Comparison of ENCODE assay signal across 25 cellular contexts in genomic region chr3:188776447-188776846, GRCh38.
DNase-seq lines count a peak whose midpoint lies in the region; TF ChIP-seq lines count a peak whose summit lies in the region.
"Had no signal": no experiment of that assay in that cellular context is flagged by ENCODE, and none has a peak within 500 bp of the region (broad histone marks: within the 10 kb centered on the region; RNA-seq: fewer than 3 reads in every experiment).

No MANE protein-coding gene starts in this region.

- no peak overlapping the region for H3K4me3 ChIP-seq in AG10803 (ENCODE audit: low read length)
- H3K4me3 ChIP-seq in MG63: no peak overlapping the region
- H3K4me3 ChIP-seq in astrocyte of the spinal cord (ENCODE audit: low read depth, low read length): no peak overlapping the region
- H3K4me3 ChIP-seq in right atrium auricular region: no peak overlapping the region
- H3K4me3 ChIP-seq in suprapubic skin: no peak overlapping the region
- H3K4me3 ChIP-seq: ascending aorta, colonic mucosa, gastroesophageal sphincter, pancreas, thoracic aorta had no signal

- no peak for TF ChIP-seq CTCF in AG10803 (conservative IDR thresholded peaks at IDR 0.05; ENCODE audit: low read length)
- no peak for TF ChIP-seq CTCF in astrocyte of the spinal cord (IDR thresholded peaks at IDR 0.05; ENCODE audit: low read depth, low read length)
- TF ChIP-seq CTCF in right atrium auricular region (IDR thresholded peaks at IDR 0.05): no peak
- TF ChIP-seq CTCF in suprapubic skin (IDR thresholded peaks at IDR 0.05): no peak

- peaks cover 0 to 73% of the 10 kb centered on the region in 2 donors for H3K4me1 ChIP-seq in right atrium auricular region
- peaks cover 19% of the 10 kb centered on the region for H3K4me1 ChIP-seq in suprapubic skin
- H3K4me1 ChIP-seq: colonic mucosa had no signal

- H3K27ac ChIP-seq in right atrium auricular region (no peak overlapping the region), suprapubic skin (no peak overlapping the region)
- H3K27ac ChIP-seq: ascending aorta, colonic mucosa, gastroesophageal sphincter, KMS-11, pancreas, thoracic aorta had no signal

- TF ChIP-seq EP300 in suprapubic skin (IDR thresholded peaks at IDR 0.05): no peak

- 42% methylated on average over 1 of the region's 1 CpG for WGBS in suprapubic skin

- DNase-seq in AG10803 (ENCODE audit: low read depth): peak; percentile 74
- peak; percentile 35 for DNase-seq in MG63
- peak; percentile 57 for DNase-seq in astrocyte of the spinal cord (ENCODE audit: low read depth, low spot score)
- DNase-seq in glomerular visceral epithelial cell (ENCODE audit: extremely low spot score): peak; percentile 10
- no peak for DNase-seq in right atrium auricular region (ENCODE audit: low spot score)
- DNase-seq in H4 (ENCODE audit: low spot score): no peak
- DNase-seq in suprapubic skin (ENCODE audit: low spot score in 2 of 2): no peak
- DNase-seq in NCI-H146 treated with DMSO at 0.1 percent for 48 hours (lab: John Stamatoyannopoulos, UW; ENCODE audit: unreplicated experiment): no peak
- DNase-seq: activated CD4-positive, CD25-positive, alpha-beta regulatory T cell treated with anti-CD3 and anti-CD28 coated beads, Interleukin-2, amount 50 U/mL, for 72 hours; activated naive CD4-positive, alpha-beta T cell treated with anti-CD3 and anti-CD28 coated beads, Interleukin-2, amount 10 ng/mL, durations not matched to agents 7 days and 5 days; activated T-cell treated with anti-CD3 and anti-CD28 coated beads, Interleukin-2, amount 50 U/mL, for 4 hours; colonic mucosa; DMS 273 treated with DMSO at 0.1 percent for 48 hours; GF-D8; GOT3; kidney glomerular epithelial cell; NCI-H2029; pancreas; RPMI8226; stimulated activated CD4-positive, alpha-beta T cell treated with anti-CD3 and anti-CD28 coated beads, Interleukin-1b, Interleukin-23, amount 100 ng/mL, for 48 hours; stimulated activated naive B cell treated with anti-CD40 and anti-IgM and Interleukin-4, amounts not matched to agents 10 μg/mL and 1 μg/mL and 100 μg/mL, for 72 hours had no signal

- in situ Hi-C loops in astrocyte of the spinal cord (cut with HindIII; ENCODE audit: low sequenced_read_pairs): no loop called here

- H3K36me3 ChIP-seq in MG63 (no peaks in the 10 kb centered on the region; the same call in 1 of the 2 replicates), right atrium auricular region (no peaks in the 10 kb centered on the region), suprapubic skin (no peaks in the 10 kb centered on the region)
- H3K36me3 ChIP-seq: ascending aorta, colonic mucosa, gastroesophageal sphincter, pancreas, thoracic aorta had no signal

- H3K9me3 ChIP-seq in MG63 (no peaks in the 10 kb centered on the region), right atrium auricular region (no peaks in the 10 kb centered on the region), suprapubic skin (no peaks in the 10 kb centered on the region)
- H3K9me3 ChIP-seq: ascending aorta, colonic mucosa, gastroesophageal sphincter, pancreas, thoracic aorta had no signal

- H3K27me3 ChIP-seq in MG63 (no peaks in the 10 kb centered on the region), right atrium auricular region (no peaks in the 10 kb centered on the region), suprapubic skin (no peaks in the 10 kb centered on the region)
- H3K27me3 ChIP-seq: ascending aorta, colonic mucosa, gastroesophageal sphincter, pancreas had no signal

- TF ChIP-seq POLR2A in suprapubic skin (IDR thresholded peaks at IDR 0.05): no peak

Comparison
In these comparisons a context has a peak if more than half of its experiments do, and no peak if none do; other contexts are left out.
1. DNase-seq: peak in AG10803 (single experiment), MG63 (single experiment), astrocyte of the spinal cord (single experiment) and glomerular visceral epithelial cell (single experiment); none in right atrium auricular region (single experiment), H4 (single experiment), suprapubic skin (0 of 2) and NCI-H146 treated with DMSO at 0.1 percent for 48 hours (single experiment).